ENCODE assay signal across 10 cellular contexts in the genomic region with DNA sequence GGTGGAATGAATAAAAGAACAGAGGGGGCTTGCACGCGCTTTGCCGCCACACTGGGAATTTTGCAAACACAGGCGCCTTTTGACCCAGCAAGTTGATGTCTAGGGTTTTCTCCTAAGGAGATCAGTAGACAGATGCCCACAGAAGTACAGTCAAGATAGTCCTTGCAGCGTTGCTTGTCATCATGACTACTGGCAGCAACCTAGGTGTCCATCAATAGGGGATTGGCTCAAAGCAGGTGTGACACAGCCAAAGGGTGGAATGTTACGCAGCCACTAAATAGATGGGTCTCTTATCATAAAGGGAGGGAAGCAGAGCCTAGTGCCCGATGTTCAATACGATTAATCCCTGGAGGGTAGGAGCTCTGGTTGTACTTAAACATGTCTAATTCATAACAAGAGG.
"Had no signal": no experiment of that assay in that cellular context is flagged by ENCODE, and none has a peak within 500 bp of the region (broad histone marks: within the 10 kb centered on the region; RNA-seq: fewer than 3 reads in every experiment).

No MANE protein-coding gene starts in this region.

- H2AFZ ChIP-seq: GM23338 had no signal

- ATAC-seq: GM23338, HepG2 had no signal

- H3K4me2 ChIP-seq: GM23338 had no signal

- H3K4me3 ChIP-seq: GM23338 had no signal

- H3K9me3 Mint-ChIP-seq: GM23338, H9, HFFc6, IgD-negative memory B cell had no signal

- H3K27ac Mint-ChIP-seq: GM23338, H9, HFFc6 had no signal

- H3K27ac ChIP-seq: HL-60 had no signal

- DNase-seq: H9, HCEC 1CT, HFFc6, KBM-7 had no signal

- H3K4me3 Mint-ChIP-seq: GM23338, H9, HFFc6 had no signal

- FAIRE-seq: H1, H54, HepG2 had no signal
